Comparison of ENCODE assay signal across 13 cellular contexts in the genomic region with DNA sequence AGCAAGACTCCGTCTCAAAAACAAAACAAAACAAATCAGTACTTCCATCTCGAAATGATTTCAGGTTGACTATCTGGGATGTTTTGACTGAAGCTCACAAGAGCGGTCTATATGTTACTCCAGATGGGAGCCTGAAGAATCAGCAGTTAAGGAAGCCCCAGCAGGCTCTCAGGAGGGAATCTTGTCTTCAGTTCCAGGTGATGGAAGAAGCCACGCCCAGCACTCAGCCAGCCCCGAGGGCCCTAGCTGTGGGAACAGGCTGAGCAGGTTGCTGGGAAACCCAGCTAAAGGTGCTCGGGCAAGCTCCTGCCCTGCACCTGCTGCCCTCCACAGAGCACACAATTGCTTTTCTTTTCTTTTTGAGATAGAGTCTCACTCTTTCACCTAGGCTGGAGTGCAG. TPM values are rescaled to one million over a fixed set of nuclear protein-coding genes. Genes with fewer than 3 reads are reported as not detected.
DNase-seq lines count a peak whose midpoint lies in the region; ATAC-seq and TF ChIP-seq lines count a peak whose summit lies in the region.
"Had no signal": no experiment of that assay in that cellular context is flagged by ENCODE, and none has a peak within 500 bp of the region (broad histone marks: within the 10 kb centered on the region; RNA-seq: fewer than 3 reads in every experiment).

No MANE protein-coding gene starts in this region.

- H3K36me3 Mint-ChIP-seq in activated CD4-positive, alpha-beta memory T cell treated with anti-CD3 and anti-CD28 coated beads, Interleukin-2, amount 10 ng/mL, durations not matched to agents 7 days and 5 days (ENCODE audit: low read depth) = peaks cover 60% of the 10 kb centered on the region

- BruUV-seq in PC-9 (replicated peaks; lab: Mats Ljungman, UMichigan) = no TSS peak

- no peaks in the 10 kb centered on the region for H3K9me3 Mint-ChIP-seq in activated CD4-positive, alpha-beta memory T cell treated with anti-CD3 and anti-CD28 coated beads, Interleukin-2, amount 10 ng/mL, durations not matched to agents 7 days and 5 days

- H3K4me2 ChIP-seq in PC-9 = peak overlapping the region; percentile 28

- H3K9me3 ChIP-seq in PC-9 (ENCODE audit: insufficient read depth, low read depth) (no peaks in the 10 kb centered on the region), lower lobe of right lung (no peaks in the 10 kb centered on the region), aorta (ENCODE audit: control insufficient read depth, low read length) (peaks cover 1% of the 10 kb centered on the region)
- H3K9me3 ChIP-seq: testis had no signal

- intact Hi-C loops in PC-9 (cut with micrococcal nuclease; ENCODE audit: unreplicated experiment) (no loop called here), lower lobe of right lung (cut with DNase I) (no loop called here), aorta (cut with DNase I) (no loop called here), cardiac septum (cut with DNase I) (no loop called here)

- H3K27ac Mint-ChIP-seq in activated CD4-positive, alpha-beta memory T cell treated with anti-CD3 and anti-CD28 coated beads, Interleukin-2, amount 10 ng/mL, durations not matched to agents 7 days and 5 days = no peak overlapping the region
- H3K27ac Mint-ChIP-seq: progenitor cell of endocrine pancreas had no signal

- H3K4me1 ChIP-seq in PC-9 (replicated peaks; ENCODE audit: insufficient read depth) = peaks cover 11% of the 10 kb centered on the region
- no peaks in the 10 kb centered on the region for H3K4me1 ChIP-seq in lower lobe of right lung
- no peaks in the 10 kb centered on the region for H3K4me1 ChIP-seq in aorta (ENCODE audit: control insufficient read depth in 1 of 2, insufficient read depth in 2 of 2, low read length in 2 of 2)
- H3K4me1 ChIP-seq: testis had no signal

- H3K79me2 ChIP-seq in PC-9 (ENCODE audit: low read depth) = no peaks in the 10 kb centered on the region

- H3K27me3 ChIP-seq in PC-9 (ENCODE audit: insufficient read depth, low read depth) (no peaks in the 10 kb centered on the region), lower lobe of right lung (ENCODE audit: low read depth) (no peaks in the 10 kb centered on the region), aorta (ENCODE audit: control insufficient read depth in 1 of 2, insufficient read depth in 2 of 2, low read length in 1 of 2) (no peaks in the 10 kb centered on the region)
- H3K27me3 ChIP-seq: testis had no signal

- peaks cover 6% of the 10 kb centered on the region; the same call in 1 of the 2 replicates for H3F3A ChIP-seq in PC-9 (ENCODE audit: insufficient read depth, low read depth)

- POLR2A ChIA-PET in PC-9 (lab: Charles Lee; ENCODE audit: unreplicated experiment) = no interaction called here
- POLR2A ChIA-PET in activated CD4-positive, alpha-beta memory T cell treated with anti-CD3 and anti-CD28 coated beads, Interleukin-2, amount 10 ng/mL, durations not matched to agents 7 days and 5 days (lab: Charles Lee) = interaction anchor here (1.1 to 1.2 kb wide), 2 partner anchors 31 to 133 kb away, joined by 3 to 4 read pairs; no protein-coding TSS in a partner anchor

- H3K4me1 Mint-ChIP-seq in activated CD4-positive, alpha-beta memory T cell treated with anti-CD3 and anti-CD28 coated beads, Interleukin-2, amount 10 ng/mL, durations not matched to agents 7 days and 5 days = no peaks in the 10 kb centered on the region

- CTCF ChIA-PET in PC-9 (lab: Charles Lee) = interaction anchor here (1.0 kb wide), 1 partner anchor 9 kb away, joined by 3 read pairs; no protein-coding TSS in a partner anchor
- CTCF ChIA-PET in activated CD4-positive, alpha-beta memory T cell treated with anti-CD3 and anti-CD28 coated beads, Interleukin-2, amount 10 ng/mL, durations not matched to agents 7 days and 5 days (lab: Charles Lee) = interaction anchor here (1.2 kb wide), 1 partner anchor 26 kb away, joined by 3 read pairs; no protein-coding TSS in a partner anchor

- WGBS in aorta, 2 donors = 83 to 87% methylated on average over 6 of the region's 6 CpGs

- ATAC-seq in lower lobe of right lung = peak in 1 of 2 donors; percentile 82
- no peak for ATAC-seq in aorta (ENCODE audit: low FRiP score)
- ATAC-seq: SK-N-SH treated with all-trans-retinoic acid at 6 μM for 48 hours had no signal

- TF ChIP-seq CTCF in PC-9 (conservative IDR thresholded peaks at IDR 0.05) (no peak), lower lobe of right lung (IDR thresholded peaks at IDR 0.05) (no peak)

- no peak overlapping the region for H3K27ac ChIP-seq in PC-9
- H3K27ac ChIP-seq in lower lobe of right lung = no peak overlapping the region
- H3K27ac ChIP-seq in aorta (ENCODE audit: low read depth in 1 of 2, low read length in 2 of 2) = no peak overlapping the region
- H3K27ac ChIP-seq: testis had no signal

- no peaks in the 10 kb centered on the region for H4K20me1 ChIP-seq in PC-9 (ENCODE audit: insufficient read depth)

- no peak overlapping the region for H2AFZ ChIP-seq in PC-9

- H3K4me3 ChIP-seq in PC-9 (no peak overlapping the region), lower lobe of right lung (no peak overlapping the region), aorta (ENCODE audit: low read length in 2 of 2) (no peak overlapping the region)
- H3K4me3 ChIP-seq: testis had no signal

- H3K9me2 ChIP-seq in PC-9 (ENCODE audit: insufficient read depth) = no peaks in the 10 kb centered on the region

- H3K27me3 Mint-ChIP-seq in activated CD4-positive, alpha-beta memory T cell treated with anti-CD3 and anti-CD28 coated beads, Interleukin-2, amount 10 ng/mL, durations not matched to agents 7 days and 5 days = no peaks in the 10 kb centered on the region
- H3K27me3 Mint-ChIP-seq: progenitor cell of endocrine pancreas had no signal

- H3K4me3 Mint-ChIP-seq in activated CD4-positive, alpha-beta memory T cell treated with anti-CD3 and anti-CD28 coated beads, Interleukin-2, amount 10 ng/mL, durations not matched to agents 7 days and 5 days = no peak overlapping the region

- DNase-seq in DMS79 treated with DMSO at 0.1 percent for 48 hours (lab: John Stamatoyannopoulos, UW) (peak; percentile 64), NCI-H187 treated with DMSO at 0.1 percent for 48 hours (lab: John Stamatoyannopoulos, UW) (peak; percentile 64), PC-9 (peak; percentile 74 to 80), lower lobe of right lung (peak; percentile 69), aorta (no peak), cardiac septum (ENCODE audit: low spot score) (no peak), NK-92 (lab: John Stamatoyannopoulos, UW; ENCODE audit: unreplicated experiment) (no peak)
- DNase-seq in activated CD4-positive, alpha-beta memory T cell treated with anti-CD3 and anti-CD28 coated beads, Interleukin-2, amount 10 ng/mL, durations not matched to agents 7 days and 5 days = no peak
- DNase-seq: DMS 273 treated with DMSO at 0.1 percent for 48 hours, MM.1S, testis had no signal

- H3K36me3 ChIP-seq in PC-9 (ENCODE audit: low read depth) (no peaks in the 10 kb centered on the region; the same call in 1 of the 2 replicates), lower lobe of right lung (peaks cover 99% of the 10 kb centered on the region), aorta (ENCODE audit: control insufficient read depth in 1 of 2, insufficient read depth in 2 of 2, low read length in 1 of 2) (peaks cover 16% of the 10 kb centered on the region in 2 donors)

RNA-seq across cellular contexts. Expression of gene WIPI1, which starts 32.4 kb away (rescaled TPM):
- 10.0 and 11.2 TPM in 2 replicates for total RNA-seq in PC-9 (2021)
- 37.5 TPM for total RNA-seq in lower lobe of right lung
- 10 to 100 TPM; 46.0 to 53.1 TPM for total RNA-seq in aorta
- 10 to 100 TPM; 18.5 to 30.4 TPM for polyA plus RNA-seq in aorta
- total RNA-seq in activated CD4-positive, alpha-beta memory T cell treated with anti-CD3 and anti-CD28 coated beads, Interleukin-2, amount 10 ng/mL, durations not matched to agents 7 days and 5 days = 10 to 100 TPM; 60.0 to 62.7 TPM
- 148 TPM for total RNA-seq in cardiac septum

Comparison
In these comparisons a context has a peak if more than half of its experiments do, and no peak if none do; other contexts are left out.
1. DNase-seq: peak in DMS79 treated with DMSO at 0.1 percent for 48 hours (single experiment), NCI-H187 treated with DMSO at 0.1 percent for 48 hours (single experiment), PC-9 (2 of 2) and lower lobe of right lung (single experiment); none in aorta (0 of 2), activated CD4-positive, alpha-beta memory T cell treated with anti-CD3 and anti-CD28 coated beads, Interleukin-2, amount 10 ng/mL, durations not matched to agents 7 days and 5 days (single experiment), cardiac septum (single experiment) and NK-92 (single experiment).